1 cellular context compared by ENCODE assay signal in the genomic region with DNA sequence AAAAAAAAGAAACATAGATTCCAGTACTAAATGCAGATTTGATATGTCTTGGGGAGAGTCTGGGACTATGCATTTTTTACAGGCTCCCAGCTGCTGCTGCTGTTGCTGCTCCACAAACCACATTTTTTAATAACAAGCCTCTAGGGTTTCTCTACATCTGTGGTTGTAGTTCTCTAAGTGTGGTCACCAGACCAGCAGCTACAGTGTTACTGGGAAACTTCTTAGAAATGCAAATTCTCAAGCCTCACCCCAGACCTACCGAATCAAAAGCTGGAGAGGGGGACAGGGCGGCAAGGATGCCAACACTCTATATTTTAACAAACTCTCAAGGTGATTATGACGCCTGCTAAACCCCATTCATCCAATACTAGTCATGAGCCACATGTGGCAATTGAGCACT.
A peak's percentile ranks its signal among the peaks of the same experiment; 100 is the strongest.
TF ChIP-seq lines count a peak whose summit lies in the region.

No MANE protein-coding gene starts in this region.

TF ChIP-seq in GM12878, 131 proteins besides CTCF, POLR2A, EP300 and RAD21 (continued from another document):
- TF ChIP-seq, protein P1, sequence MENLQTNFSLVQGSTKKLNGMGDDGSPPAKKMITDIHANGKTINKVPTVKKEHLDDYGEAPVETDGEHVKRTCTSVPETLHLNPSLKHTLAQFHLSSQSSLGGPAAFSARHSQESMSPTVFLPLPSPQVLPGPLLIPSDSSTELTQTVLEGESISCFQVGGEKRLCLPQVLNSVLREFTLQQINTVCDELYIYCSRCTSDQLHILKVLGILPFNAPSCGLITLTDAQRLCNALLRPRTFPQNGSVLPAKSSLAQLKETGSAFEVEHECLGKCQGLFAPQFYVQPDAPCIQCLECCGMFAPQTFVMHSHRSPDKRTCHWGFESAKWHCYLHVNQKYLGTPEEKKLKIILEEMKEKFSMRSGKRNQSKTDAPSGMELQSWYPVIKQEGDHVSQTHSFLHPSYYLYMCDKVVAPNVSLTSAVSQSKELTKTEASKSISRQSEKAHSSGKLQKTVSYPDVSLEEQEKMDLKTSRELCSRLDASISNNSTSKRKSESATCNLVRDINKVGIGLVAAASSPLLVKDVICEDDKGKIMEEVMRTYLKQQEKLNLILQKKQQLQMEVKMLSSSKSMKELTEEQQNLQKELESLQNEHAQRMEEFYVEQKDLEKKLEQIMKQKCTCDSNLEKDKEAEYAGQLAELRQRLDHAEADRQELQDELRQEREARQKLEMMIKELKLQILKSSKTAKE (IDR thresholded peaks at IDR 0.05; ENCODE audit: low read depth, poor library complexity, severe bottlenecking): no peak
- TF ChIP-seq ZNF622 (IDR thresholded peaks at IDR 0.05): no peak
- TF ChIP-seq CBFB (IDR thresholded peaks at IDR 0.05; ENCODE audit: low read depth): no peak
- TF ChIP-seq, protein P2, sequence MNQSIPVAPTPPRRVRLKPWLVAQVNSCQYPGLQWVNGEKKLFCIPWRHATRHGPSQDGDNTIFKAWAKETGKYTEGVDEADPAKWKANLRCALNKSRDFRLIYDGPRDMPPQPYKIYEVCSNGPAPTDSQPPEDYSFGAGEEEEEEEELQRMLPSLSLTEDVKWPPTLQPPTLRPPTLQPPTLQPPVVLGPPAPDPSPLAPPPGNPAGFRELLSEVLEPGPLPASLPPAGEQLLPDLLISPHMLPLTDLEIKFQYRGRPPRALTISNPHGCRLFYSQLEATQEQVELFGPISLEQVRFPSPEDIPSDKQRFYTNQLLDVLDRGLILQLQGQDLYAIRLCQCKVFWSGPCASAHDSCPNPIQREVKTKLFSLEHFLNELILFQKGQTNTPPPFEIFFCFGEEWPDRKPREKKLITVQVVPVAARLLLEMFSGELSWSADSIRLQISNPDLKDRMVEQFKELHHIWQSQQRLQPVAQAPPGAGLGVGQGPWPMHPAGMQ (IDR thresholded peaks at IDR 0.05; ENCODE audit: borderline replicate concordance): no peak
- TF ChIP-seq RB1 (IDR thresholded peaks at IDR 0.05; ENCODE audit: borderline replicate concordance): no peak
- TF ChIP-seq MYB (IDR thresholded peaks at IDR 0.05; ENCODE audit: borderline replicate concordance, low read depth, low read length): no peak
- TF ChIP-seq IKZF1 (conservative IDR thresholded peaks at IDR 0.05): peak; percentile 60
- TF ChIP-seq EED (IDR thresholded peaks at IDR 0.05; ENCODE audit: low read depth): no peak
- no peak for TF ChIP-seq FOXM1 (IDR thresholded peaks at IDR 0.05; ENCODE audit: low read depth, low read length)
- no peak for TF ChIP-seq SMAD5 (IDR thresholded peaks at IDR 0.05; ENCODE audit: low read depth)
- TF ChIP-seq, protein P3, sequence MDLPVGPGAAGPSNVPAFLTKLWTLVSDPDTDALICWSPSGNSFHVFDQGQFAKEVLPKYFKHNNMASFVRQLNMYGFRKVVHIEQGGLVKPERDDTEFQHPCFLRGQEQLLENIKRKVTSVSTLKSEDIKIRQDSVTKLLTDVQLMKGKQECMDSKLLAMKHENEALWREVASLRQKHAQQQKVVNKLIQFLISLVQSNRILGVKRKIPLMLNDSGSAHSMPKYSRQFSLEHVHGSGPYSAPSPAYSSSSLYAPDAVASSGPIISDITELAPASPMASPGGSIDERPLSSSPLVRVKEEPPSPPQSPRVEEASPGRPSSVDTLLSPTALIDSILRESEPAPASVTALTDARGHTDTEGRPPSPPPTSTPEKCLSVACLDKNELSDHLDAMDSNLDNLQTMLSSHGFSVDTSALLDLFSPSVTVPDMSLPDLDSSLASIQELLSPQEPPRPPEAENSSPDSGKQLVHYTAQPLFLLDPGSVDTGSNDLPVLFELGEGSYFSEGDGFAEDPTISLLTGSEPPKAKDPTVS (IDR thresholded peaks at IDR 0.05; ENCODE audit: low read depth, low read length): no peak
- TF ChIP-seq, protein P4, sequence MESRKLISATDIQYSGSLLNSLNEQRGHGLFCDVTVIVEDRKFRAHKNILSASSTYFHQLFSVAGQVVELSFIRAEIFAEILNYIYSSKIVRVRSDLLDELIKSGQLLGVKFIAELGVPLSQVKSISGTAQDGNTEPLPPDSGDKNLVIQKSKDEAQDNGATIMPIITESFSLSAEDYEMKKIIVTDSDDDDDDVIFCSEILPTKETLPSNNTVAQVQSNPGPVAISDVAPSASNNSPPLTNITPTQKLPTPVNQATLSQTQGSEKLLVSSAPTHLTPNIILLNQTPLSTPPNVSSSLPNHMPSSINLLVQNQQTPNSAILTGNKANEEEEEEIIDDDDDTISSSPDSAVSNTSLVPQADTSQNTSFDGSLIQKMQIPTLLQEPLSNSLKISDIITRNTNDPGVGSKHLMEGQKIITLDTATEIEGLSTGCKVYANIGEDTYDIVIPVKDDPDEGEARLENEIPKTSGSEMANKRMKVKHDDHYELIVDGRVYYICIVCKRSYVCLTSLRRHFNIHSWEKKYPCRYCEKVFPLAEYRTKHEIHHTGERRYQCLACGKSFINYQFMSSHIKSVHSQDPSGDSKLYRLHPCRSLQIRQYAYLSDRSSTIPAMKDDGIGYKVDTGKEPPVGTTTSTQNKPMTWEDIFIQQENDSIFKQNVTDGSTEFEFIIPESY (IDR thresholded peaks at IDR 0.05): no peak
- TF ChIP-seq CHD2 (IDR thresholded peaks at IDR 0.05; ENCODE audit: borderline replicate concordance, low read depth, low read length): no peak
- TF ChIP-seq RUNX3 (IDR thresholded peaks at IDR 0.05; ENCODE audit: low read length): peak; percentile 76
- no peak for TF ChIP-seq YBX1 (IDR thresholded peaks at IDR 0.05)
- no peak for TF ChIP-seq ZNF274 (IDR thresholded peaks at IDR 0.05; ENCODE audit: insufficient read depth, insufficient read length)
- no peak; the same call in 1 of the 2 replicates for TF ChIP-seq PAX5 (IDR thresholded peaks at IDR 0.05; ENCODE audit: borderline replicate concordance, low read depth, low read length)
- TF ChIP-seq, protein P5, sequence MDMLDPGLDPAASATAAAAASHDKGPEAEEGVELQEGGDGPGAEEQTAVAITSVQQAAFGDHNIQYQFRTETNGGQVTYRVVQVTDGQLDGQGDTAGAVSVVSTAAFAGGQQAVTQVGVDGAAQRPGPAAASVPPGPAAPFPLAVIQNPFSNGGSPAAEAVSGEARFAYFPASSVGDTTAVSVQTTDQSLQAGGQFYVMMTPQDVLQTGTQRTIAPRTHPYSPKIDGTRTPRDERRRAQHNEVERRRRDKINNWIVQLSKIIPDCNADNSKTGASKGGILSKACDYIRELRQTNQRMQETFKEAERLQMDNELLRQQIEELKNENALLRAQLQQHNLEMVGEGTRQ (IDR thresholded peaks at IDR 0.05; ENCODE audit: borderline replicate concordance, low read depth, low read length): no peak
- no peak for TF ChIP-seq BACH1 (IDR thresholded peaks at IDR 0.05; ENCODE audit: borderline replicate concordance)
- TF ChIP-seq, protein P6, sequence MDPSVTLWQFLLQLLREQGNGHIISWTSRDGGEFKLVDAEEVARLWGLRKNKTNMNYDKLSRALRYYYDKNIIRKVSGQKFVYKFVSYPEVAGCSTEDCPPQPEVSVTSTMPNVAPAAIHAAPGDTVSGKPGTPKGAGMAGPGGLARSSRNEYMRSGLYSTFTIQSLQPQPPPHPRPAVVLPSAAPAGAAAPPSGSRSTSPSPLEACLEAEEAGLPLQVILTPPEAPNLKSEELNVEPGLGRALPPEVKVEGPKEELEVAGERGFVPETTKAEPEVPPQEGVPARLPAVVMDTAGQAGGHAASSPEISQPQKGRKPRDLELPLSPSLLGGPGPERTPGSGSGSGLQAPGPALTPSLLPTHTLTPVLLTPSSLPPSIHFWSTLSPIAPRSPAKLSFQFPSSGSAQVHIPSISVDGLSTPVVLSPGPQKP (IDR thresholded peaks at IDR 0.05; ENCODE audit: low read depth, low read length): no peak
- TF ChIP-seq MTA2 (IDR thresholded peaks at IDR 0.05; ENCODE audit: low read depth): peak; percentile 51; the same call in 1 of the 2 replicates
- no peak for TF ChIP-seq RAD51 (IDR thresholded peaks at IDR 0.05)
- TF ChIP-seq, protein P7, sequence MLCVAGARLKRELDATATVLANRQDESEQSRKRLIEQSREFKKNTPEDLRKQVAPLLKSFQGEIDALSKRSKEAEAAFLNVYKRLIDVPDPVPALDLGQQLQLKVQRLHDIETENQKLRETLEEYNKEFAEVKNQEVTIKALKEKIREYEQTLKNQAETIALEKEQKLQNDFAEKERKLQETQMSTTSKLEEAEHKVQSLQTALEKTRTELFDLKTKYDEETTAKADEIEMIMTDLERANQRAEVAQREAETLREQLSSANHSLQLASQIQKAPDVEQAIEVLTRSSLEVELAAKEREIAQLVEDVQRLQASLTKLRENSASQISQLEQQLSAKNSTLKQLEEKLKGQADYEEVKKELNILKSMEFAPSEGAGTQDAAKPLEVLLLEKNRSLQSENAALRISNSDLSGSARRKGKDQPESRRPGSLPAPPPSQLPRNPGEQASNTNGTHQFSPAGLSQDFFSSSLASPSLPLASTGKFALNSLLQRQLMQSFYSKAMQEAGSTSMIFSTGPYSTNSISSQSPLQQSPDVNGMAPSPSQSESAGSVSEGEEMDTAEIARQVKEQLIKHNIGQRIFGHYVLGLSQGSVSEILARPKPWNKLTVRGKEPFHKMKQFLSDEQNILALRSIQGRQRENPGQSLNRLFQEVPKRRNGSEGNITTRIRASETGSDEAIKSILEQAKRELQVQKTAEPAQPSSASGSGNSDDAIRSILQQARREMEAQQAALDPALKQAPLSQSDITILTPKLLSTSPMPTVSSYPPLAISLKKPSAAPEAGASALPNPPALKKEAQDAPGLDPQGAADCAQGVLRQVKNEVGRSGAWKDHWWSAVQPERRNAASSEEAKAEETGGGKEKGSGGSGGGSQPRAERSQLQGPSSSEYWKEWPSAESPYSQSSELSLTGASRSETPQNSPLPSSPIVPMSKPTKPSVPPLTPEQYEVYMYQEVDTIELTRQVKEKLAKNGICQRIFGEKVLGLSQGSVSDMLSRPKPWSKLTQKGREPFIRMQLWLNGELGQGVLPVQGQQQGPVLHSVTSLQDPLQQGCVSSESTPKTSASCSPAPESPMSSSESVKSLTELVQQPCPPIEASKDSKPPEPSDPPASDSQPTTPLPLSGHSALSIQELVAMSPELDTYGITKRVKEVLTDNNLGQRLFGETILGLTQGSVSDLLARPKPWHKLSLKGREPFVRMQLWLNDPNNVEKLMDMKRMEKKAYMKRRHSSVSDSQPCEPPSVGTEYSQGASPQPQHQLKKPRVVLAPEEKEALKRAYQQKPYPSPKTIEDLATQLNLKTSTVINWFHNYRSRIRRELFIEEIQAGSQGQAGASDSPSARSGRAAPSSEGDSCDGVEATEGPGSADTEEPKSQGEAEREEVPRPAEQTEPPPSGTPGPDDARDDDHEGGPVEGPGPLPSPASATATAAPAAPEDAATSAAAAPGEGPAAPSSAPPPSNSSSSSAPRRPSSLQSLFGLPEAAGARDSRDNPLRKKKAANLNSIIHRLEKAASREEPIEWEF (IDR thresholded peaks at IDR 0.05; ENCODE audit: insufficient replicate concordance, low read depth, low read length): no peak
- no peak for TF ChIP-seq GABPA (IDR thresholded peaks at IDR 0.05; ENCODE audit: low read depth)
- no peak for TF ChIP-seq POLR2AphosphoS2 (IDR thresholded peaks at IDR 0.05; ENCODE audit: low read depth, low read length)
- TF ChIP-seq, protein P8, sequence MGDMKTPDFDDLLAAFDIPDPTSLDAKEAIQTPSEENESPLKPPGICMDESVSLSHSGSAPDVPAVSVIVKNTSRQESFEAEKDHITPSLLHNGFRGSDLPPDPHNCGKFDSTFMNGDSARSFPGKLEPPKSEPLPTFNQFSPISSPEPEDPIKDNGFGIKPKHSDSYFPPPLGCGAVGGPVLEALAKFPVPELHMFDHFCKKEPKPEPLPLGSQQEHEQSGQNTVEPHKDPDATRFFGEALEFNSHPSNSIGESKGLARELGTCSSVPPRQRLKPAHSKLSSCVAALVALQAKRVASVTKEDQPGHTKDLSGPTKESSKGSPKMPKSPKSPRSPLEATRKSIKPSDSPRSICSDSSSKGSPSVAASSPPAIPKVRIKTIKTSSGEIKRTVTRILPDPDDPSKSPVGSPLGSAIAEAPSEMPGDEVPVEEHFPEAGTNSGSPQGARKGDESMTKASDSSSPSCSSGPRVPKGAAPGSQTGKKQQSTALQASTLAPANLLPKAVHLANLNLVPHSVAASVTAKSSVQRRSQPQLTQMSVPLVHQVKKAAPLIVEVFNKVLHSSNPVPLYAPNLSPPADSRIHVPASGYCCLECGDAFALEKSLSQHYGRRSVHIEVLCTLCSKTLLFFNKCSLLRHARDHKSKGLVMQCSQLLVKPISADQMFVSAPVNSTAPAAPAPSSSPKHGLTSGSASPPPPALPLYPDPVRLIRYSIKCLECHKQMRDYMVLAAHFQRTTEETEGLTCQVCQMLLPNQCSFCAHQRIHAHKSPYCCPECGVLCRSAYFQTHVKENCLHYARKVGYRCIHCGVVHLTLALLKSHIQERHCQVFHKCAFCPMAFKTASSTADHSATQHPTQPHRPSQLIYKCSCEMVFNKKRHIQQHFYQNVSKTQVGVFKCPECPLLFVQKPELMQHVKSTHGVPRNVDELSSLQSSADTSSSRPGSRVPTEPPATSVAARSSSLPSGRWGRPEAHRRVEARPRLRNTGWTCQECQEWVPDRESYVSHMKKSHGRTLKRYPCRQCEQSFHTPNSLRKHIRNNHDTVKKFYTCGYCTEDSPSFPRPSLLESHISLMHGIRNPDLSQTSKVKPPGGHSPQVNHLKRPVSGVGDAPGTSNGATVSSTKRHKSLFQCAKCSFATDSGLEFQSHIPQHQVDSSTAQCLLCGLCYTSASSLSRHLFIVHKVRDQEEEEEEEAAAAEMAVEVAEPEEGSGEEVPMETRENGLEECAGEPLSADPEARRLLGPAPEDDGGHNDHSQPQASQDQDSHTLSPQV (IDR thresholded peaks at IDR 0.05): no peak
- TF ChIP-seq PAX8 (IDR thresholded peaks at IDR 0.05): no peak
